In genomic region chr1:27300341-27301051, GRCh38 we compare ENCODE assay signal across 1 cellular context.
TF ChIP-seq lines count a peak whose summit lies in the region.

No MANE protein-coding gene starts in this region.

TF ChIP-seq in GM12878, 131 proteins besides CTCF, POLR2A, EP300 and RAD21:
- TF ChIP-seq WRNIP1 (IDR thresholded peaks at IDR 0.05; ENCODE audit: borderline replicate concordance, low read depth, low read length) (0 out of 2 replicates have a peak, but pooled peaks have one; percentile 44), SMC3 (IDR thresholded peaks at IDR 0.05; ENCODE audit: borderline replicate concordance, low read length) (peak; percentile 96), YY1 (IDR thresholded peaks at IDR 0.05; ENCODE audit: low read depth, low read length) (peak; percentile 58; the same call in 1 of the 2 replicates), ZNF207 (IDR thresholded peaks at IDR 0.05; ENCODE audit: borderline replicate concordance) (0 out of 2 replicates have a peak, but pooled peaks have one; percentile 49), ZNF592 (IDR thresholded peaks at IDR 0.05) (0 out of 2 replicates have a peak, but pooled peaks have one; percentile 19), RBBP5 (conservative IDR thresholded peaks at IDR 0.05) (no peak), KDM1A (IDR thresholded peaks at IDR 0.05; ENCODE audit: borderline replicate concordance) (no peak), MLLT1 (IDR thresholded peaks at IDR 0.05) (no peak), BHLHE40 (IDR thresholded peaks at IDR 0.05; ENCODE audit: borderline replicate concordance in 1 of 2, low read depth in 2 of 2, low read length in 1 of 2) (peak in 1 of 2 experiments; percentile 36; a peak in 1 of 4 replicates), SPI1 (IDR thresholded peaks at IDR 0.05; ENCODE audit: borderline replicate concordance, insufficient read depth, low read depth, low read length) (peak; percentile 65), SMARCA5 (IDR thresholded peaks at IDR 0.05) (peak; percentile 55; the same call in 1 of the 2 replicates), RUNX3 (IDR thresholded peaks at IDR 0.05; ENCODE audit: low read length) (peak; percentile 51), LARP7 (IDR thresholded peaks at IDR 0.05) (peak; percentile 34; the same call in 1 of the 2 replicates), IRF4 (IDR thresholded peaks at IDR 0.05; ENCODE audit: low read depth, low read length) (0 out of 2 replicates have a peak, but pooled peaks have one; percentile 17), PBX3 (IDR thresholded peaks at IDR 0.05; ENCODE audit: insufficient replicate concordance, low read depth, low read length) (no peak), HDGF (IDR thresholded peaks at IDR 0.05) (peak; percentile 83; the same call in 1 of the 2 replicates)
